22 cellular contexts compared by ENCODE assay signal in the genomic region with DNA sequence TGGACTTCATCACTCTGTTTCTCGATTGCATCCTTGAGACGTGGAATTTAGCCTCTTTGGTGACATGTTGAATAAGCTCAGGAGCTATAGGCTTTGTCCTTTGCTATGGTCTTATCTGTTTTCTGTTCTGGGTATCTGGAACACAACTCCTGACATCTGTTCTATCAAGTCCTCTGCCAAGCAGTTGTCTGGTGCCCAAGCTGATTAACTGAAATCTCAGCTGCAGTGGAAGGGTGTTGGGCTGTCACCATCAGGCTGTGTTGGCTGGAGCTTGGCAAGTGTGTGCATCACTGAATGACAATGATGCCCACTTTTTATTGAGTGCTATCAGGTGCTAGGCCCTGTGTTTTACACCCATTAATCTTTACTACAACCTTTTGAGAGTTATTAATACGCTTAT.
DNase-seq lines count a peak whose midpoint lies in the region; ATAC-seq and TF ChIP-seq lines count a peak whose summit lies in the region.
"Had no signal": no experiment of that assay in that cellular context is flagged by ENCODE, and none has a peak within 500 bp of the region (broad histone marks: within the 10 kb centered on the region; RNA-seq: fewer than 3 reads in every experiment).

No MANE protein-coding gene starts in this region.

- peaks cover 3% of the 10 kb centered on the region for H3K9me3 Mint-ChIP-seq in mesothelial cell of epicardium
- H3K9me3 Mint-ChIP-seq: CD4-positive, alpha-beta T cell; GM23338 had no signal

- DNase-seq in right cardiac atrium (no peak), heart left ventricle (no peak), globus pallidus (ENCODE audit: low spot score) (peak; percentile 69), occipital lobe (lab: John Stamatoyannopoulos, UW) (peak; percentile 9), mesothelial cell of epicardium (ENCODE audit: low spot score in 2 of 2, unreplicated experiment in 2 of 2) (no peak), iPS-NIHi7 (ENCODE audit: extremely low spot score) (no peak)
- DNase-seq: Caco-2; CD4-positive, alpha-beta T cell; DMS153; HCEC 1CT; KG1; NCI-H1105; NCI-H146; NCI-H2081; NCI-H2171; NCI-H345; NCI-H526 had no signal

- H3K9me3 ChIP-seq in right cardiac atrium (ENCODE audit: control insufficient read depth, low read length) (no peaks in the 10 kb centered on the region), heart left ventricle (no peaks in the 10 kb centered on the region)
- H3K9me3 ChIP-seq: A549, Caco-2 had no signal

- H3K4me3 ChIP-seq in right cardiac atrium (ENCODE audit: low read length): no peak overlapping the region
- H3K4me3 ChIP-seq in heart left ventricle: no peak overlapping the region
- H3K4me3 ChIP-seq: A549, GM23338 had no signal

- WGBS in right cardiac atrium: 58% methylated on average over 3 of the region's 3 CpGs
- 58 to 72% (median 66%) methylated on average over 3 of the region's 3 CpGs for WGBS in heart left ventricle, 4 donors

- ATAC-seq in right cardiac atrium (peak; percentile 66 to 73), heart left ventricle (no peak), GM18502 (IDR thresholded peaks at IDR 0.05; ENCODE audit: poor library complexity, unreplicated experiment) (no peak)
- ATAC-seq: A549, GM23338, SK-N-SH treated with all-trans-retinoic acid at 6 μM for 48 hours had no signal

- no peaks in the 10 kb centered on the region for H3K27me3 ChIP-seq in right cardiac atrium (ENCODE audit: control insufficient read depth, insufficient read depth)
- H3K27me3 ChIP-seq in heart left ventricle: peaks cover 0 to 14% (median 6%) of the 10 kb centered on the region in 9 donors

- H3K27me3 Mint-ChIP-seq in mesothelial cell of epicardium (ENCODE audit: low read depth): peaks cover 21% of the 10 kb centered on the region

- no peaks in the 10 kb centered on the region for H3K4me1 Mint-ChIP-seq in mesothelial cell of epicardium
- H3K4me1 Mint-ChIP-seq: GM23338 had no signal

- H3K36me3 ChIP-seq in heart left ventricle: no peaks in the 10 kb centered on the region

- no peak overlapping the region for H3K27ac ChIP-seq in right cardiac atrium (ENCODE audit: low read length)
- no peak overlapping the region for H3K27ac ChIP-seq in heart left ventricle
- H3K27ac ChIP-seq: A549, RWPE1 had no signal

- H3K4me3 Mint-ChIP-seq in mesothelial cell of epicardium: no peak overlapping the region
- H3K4me3 Mint-ChIP-seq: CD4-positive, alpha-beta T cell; GM23338 had no signal

- no peak for TF ChIP-seq CTCF in heart left ventricle (IDR thresholded peaks at IDR 0.05)
- no peak for TF ChIP-seq CTCF in mesothelial cell of epicardium (IDR thresholded peaks at IDR 0.05; ENCODE audit: unreplicated experiment)

- intact Hi-C loops in right cardiac atrium (cut with DNase I) (no loop called here), heart left ventricle (cut with DNase I) (no loop called here)

- no peaks in the 10 kb centered on the region for H3K36me3 Mint-ChIP-seq in mesothelial cell of epicardium

- no peak overlapping the region for H3K27ac Mint-ChIP-seq in mesothelial cell of epicardium
- H3K27ac Mint-ChIP-seq: CD4-positive, alpha-beta T cell; GM23338 had no signal

- H3K4me1 ChIP-seq in right cardiac atrium (ENCODE audit: control insufficient read depth, insufficient read depth, low read length) (no peaks in the 10 kb centered on the region), heart left ventricle (no peaks in the 10 kb centered on the region)
- H3K4me1 ChIP-seq: A549, Caco-2 had no signal

- no peak for TF ChIP-seq POLR2A in heart left ventricle (IDR thresholded peaks at IDR 0.05)

Comparison
In these comparisons a context has a peak if more than half of its experiments do, and no peak if none do; other contexts are left out.
1. ATAC-seq: peak in right cardiac atrium (2 of 2); none in heart left ventricle (0 of 4) and GM18502 (single experiment).
2. DNase-seq: peak in globus pallidus (single experiment) and occipital lobe (single experiment); none in right cardiac atrium (0 of 3), heart left ventricle (0 of 5), mesothelial cell of epicardium (0 of 2) and iPS-NIHi7 (single experiment).